ENCODE assay signal across 10 cellular contexts in the genomic region with DNA sequence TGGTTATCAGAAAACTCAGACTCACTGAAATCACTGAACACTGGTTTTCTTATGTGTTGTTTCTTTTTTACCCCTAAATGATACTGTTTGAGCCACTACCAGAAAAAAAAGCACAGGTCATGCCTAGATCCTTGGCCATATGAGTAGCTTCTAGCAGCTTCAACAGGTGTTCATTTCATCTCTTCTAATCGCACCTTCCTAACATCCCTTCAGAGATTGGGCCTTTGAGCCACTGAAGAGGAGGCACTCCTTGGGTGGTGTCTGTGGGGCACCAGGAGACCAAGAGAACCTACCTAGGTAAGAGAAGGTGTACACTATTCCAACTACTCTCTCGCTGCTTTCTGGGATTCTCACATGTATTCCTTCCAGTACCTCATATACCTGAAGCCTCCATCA. TPM values are rescaled to one million over a fixed set of nuclear protein-coding genes. Genes with fewer than 3 reads are reported as not detected.
DNase-seq lines count a peak whose midpoint lies in the region; ATAC-seq, FAIRE-seq and TF ChIP-seq lines count a peak whose summit lies in the region.
"Had no signal": no experiment of that assay in that cellular context is flagged by ENCODE, and none has a peak within 500 bp of the region (broad histone marks: within the 10 kb centered on the region; RNA-seq: fewer than 3 reads in every experiment).

No MANE protein-coding gene starts in this region.

- H3K4me2 ChIP-seq in DND-41 (ENCODE audit: insufficient read depth, low read length) (peak overlapping the region; percentile 80; the same call in 1 of the 2 replicates), skeletal muscle satellite cell (ENCODE audit: low read length) (peak overlapping the region; percentile 87)

- ATAC-seq in DND-41 (ENCODE audit: insufficient read depth, low read depth) (no peak), T-helper 17 cell (no peak), HG02981 (IDR thresholded peaks at IDR 0.05; ENCODE audit: unreplicated experiment) (no peak)

- H3K27ac ChIP-seq in DND-41 (ENCODE audit: low read length) = no peak overlapping the region

- H3K27ac Mint-ChIP-seq in T-helper 17 cell = peak overlapping the region; percentile 99

- TF ChIP-seq CTCF in DND-41 (IDR thresholded peaks at IDR 0.05; ENCODE audit: borderline replicate concordance, extremely low read depth, low read length, poor library complexity, severe bottlenecking) (no peak), fibroblast of pulmonary artery (IDR thresholded peaks at IDR 0.05; ENCODE audit: low read length, missing control alignments) (no peak)

- no peak overlapping the region; a peak in 1 of 4 replicates for H3K4me3 ChIP-seq in DND-41 (ENCODE audit: low read depth in 1 of 2, low read length in 2 of 2)
- peak overlapping the region; percentile 91 for H3K4me3 ChIP-seq in fibroblast of pulmonary artery (replicated peaks; ENCODE audit: low read depth, low read length)
- H3K4me3 ChIP-seq in skeletal muscle satellite cell (ENCODE audit: low read length) = peak overlapping the region; percentile 54
- H3K4me3 ChIP-seq in HAP-1 = no peak overlapping the region; the same call in 1 of the 2 replicates

- peaks cover 62% of the 10 kb centered on the region for H3K4me1 Mint-ChIP-seq in T-helper 17 cell

- H3K36me3 Mint-ChIP-seq in T-helper 17 cell (ENCODE audit: low read depth) = peaks cover 12% of the 10 kb centered on the region

- H3K9me3 ChIP-seq in DND-41 (ENCODE audit: insufficient read depth, low read length, severe bottlenecking) = no peaks in the 10 kb centered on the region
- H3K9me3 ChIP-seq in T-helper 17 cell (ENCODE audit: control insufficient read depth, low read length, poor library complexity, severe bottlenecking) = no peaks in the 10 kb centered on the region
- H3K9me3 ChIP-seq in skeletal muscle satellite cell (replicated peaks; ENCODE audit: low read length) = no peaks in the 10 kb centered on the region
- H3K9me3 ChIP-seq in HAP-1 = no peaks in the 10 kb centered on the region

- in situ Hi-C loops in HAP-1 (cut with MboI; ENCODE audit: low sequenced_read_pairs) = no loop called here

- H2AFZ ChIP-seq in DND-41 (ENCODE audit: low read depth, low read length) = no peak overlapping the region

- H3K4me1 ChIP-seq in DND-41 (ENCODE audit: insufficient read depth, low read length) = peaks cover 56% of the 10 kb centered on the region
- H3K4me1 ChIP-seq in skeletal muscle satellite cell (ENCODE audit: control insufficient read depth, insufficient read depth, low read length) = peaks cover 50% of the 10 kb centered on the region
- H3K4me1 ChIP-seq in HAP-1 = peaks cover 26% of the 10 kb centered on the region

- H4K20me1 ChIP-seq in DND-41 (ENCODE audit: insufficient read depth, low read length) = peaks cover 38% of the 10 kb centered on the region

- no peak for DNase-seq in DND-41
- no peak for DNase-seq in T-helper 17 cell
- DNase-seq in fibroblast of pulmonary artery (ENCODE audit: low read depth) = no peak
- no peak for DNase-seq in NCI-H2196 (lab: John Stamatoyannopoulos, UW; ENCODE audit: unreplicated experiment)
- no peak for DNase-seq in HAP-1 (ENCODE audit: low spot score in 2 of 2)
- DNase-seq in GM12891 (ENCODE audit: insufficient read length, low spot score) = no peak
- DNase-seq: activated gamma-delta T cell, H9 had no signal

- H3K79me2 ChIP-seq in DND-41 (ENCODE audit: insufficient read depth, low read length) = no peaks in the 10 kb centered on the region

- H3K9ac ChIP-seq in DND-41 (ENCODE audit: low read depth, low read length) = no peak overlapping the region
- peak overlapping the region; percentile 87 for H3K9ac ChIP-seq in skeletal muscle satellite cell (ENCODE audit: low read depth, low read length)

- peak overlapping the region; percentile 98 for H3K4me3 Mint-ChIP-seq in T-helper 17 cell

- no peak for TF ChIP-seq POLR2A in GM12891 (IDR thresholded peaks at IDR 0.05; ENCODE audit: low read depth, low read length)

- H3K36me3 ChIP-seq in DND-41 (ENCODE audit: insufficient read depth, low read length) (no peaks in the 10 kb centered on the region), skeletal muscle satellite cell (ENCODE audit: insufficient read depth, low read length) (no peaks in the 10 kb centered on the region), HAP-1 (replicated peaks) (0 out of 2 replicates have a peak, but pooled peaks cover 4% of the 10 kb centered on the region)

- H3K27me3 Mint-ChIP-seq in T-helper 17 cell = no peaks in the 10 kb centered on the region

- H3K27me3 ChIP-seq in DND-41 (ENCODE audit: insufficient read depth, low read length, poor library complexity) (peaks cover 14% of the 10 kb centered on the region), skeletal muscle satellite cell (ENCODE audit: control insufficient read depth, insufficient read depth, low read length) (no peaks in the 10 kb centered on the region), HAP-1 (ENCODE audit: low read depth) (no peaks in the 10 kb centered on the region)

- no peak for FAIRE-seq in GM12891 (lab: Jason Lieb, UNC)

TF ChIP-seq in GM12891, 5 proteins besides CTCF, POLR2A, EP300 and RAD21:
- TF ChIP-seq PAX5 (IDR thresholded peaks at IDR 0.05; ENCODE audit: insufficient read depth, low read length, severe bottlenecking) (no peak), POU2F2 (IDR thresholded peaks at IDR 0.05; ENCODE audit: low read depth, low read length) (no peak), POLR2AphosphoS5 (IDR thresholded peaks at IDR 0.05; ENCODE audit: low read depth, low read length) (no peak), SPI1 (IDR thresholded peaks at IDR 0.05; ENCODE audit: low read depth, low read length) (no peak), TAF1 (IDR thresholded peaks at IDR 0.05; ENCODE audit: low read depth, low read length) (no peak)

RNA-seq across cellular contexts. Expression of a gene that starts 2.5 kb away (rescaled TPM):
- 10 to 100 TPM; 20.5 to 30.6 TPM for total RNA-seq in T-helper 17 cell
- 12.4 and 21.6 TPM in 2 replicates for total RNA-seq in skeletal muscle satellite cell (2012; rRNA removed)
- polyA plus RNA-seq in GM12891 (2012; ENCODE audit: low read depth, missing spikeins) = 11.3 TPM

Comparison
In these comparisons a context has a peak if more than half of its experiments do, and no peak if none do; other contexts are left out.
1. H3K4me3 ChIP-seq: peak in fibroblast of pulmonary artery (single experiment) and skeletal muscle satellite cell (single experiment); none in DND-41 (0 of 2) and HAP-1 (single experiment).